8 cellular contexts compared by ENCODE assay signal in the genomic region with DNA sequence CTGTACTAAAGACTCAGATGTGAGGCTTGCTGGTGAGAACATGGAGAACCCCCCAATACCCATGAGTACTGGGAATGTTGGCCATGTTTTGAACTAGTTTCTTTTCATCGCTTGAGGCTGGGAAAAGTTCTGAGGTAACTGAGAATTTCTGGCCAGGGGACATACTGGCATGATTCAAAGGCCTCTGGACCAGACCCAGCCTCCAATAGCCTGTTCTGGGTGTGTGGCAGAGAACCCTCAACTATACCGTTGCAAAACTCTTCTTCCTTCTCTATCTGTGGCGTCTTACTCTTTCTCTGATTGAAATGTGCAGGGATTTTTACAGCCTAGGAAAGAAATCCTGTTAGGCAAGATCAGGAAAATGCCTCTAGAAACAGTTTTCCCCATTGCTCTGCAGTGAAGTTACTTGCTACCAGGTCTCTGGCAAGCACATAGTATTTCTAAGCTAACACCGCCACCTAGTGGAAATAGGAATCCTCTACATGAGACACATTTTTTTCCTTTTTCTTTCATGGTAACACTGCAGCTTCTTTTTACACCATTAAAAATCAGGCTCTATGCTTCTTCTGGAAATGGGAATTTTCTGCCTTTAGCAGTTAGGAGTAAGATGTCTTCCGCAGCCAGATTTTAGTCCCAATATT.
DNase-seq lines count a peak whose midpoint lies in the region; ATAC-seq and TF ChIP-seq lines count a peak whose summit lies in the region.

No MANE protein-coding gene starts in this region.

- H3K4me3 Mint-ChIP-seq in Caco-2 (ENCODE audit: unreplicated experiment): no peak overlapping the region

- no peaks in the 10 kb centered on the region for H3K4me1 Mint-ChIP-seq in Caco-2 (ENCODE audit: low read depth, unreplicated experiment)

- 37 to 75% methylated on average over 2 to 5 of the region's 5 CpGs for WGBS in transverse colon (ENCODE audit: low coverage in 1 of 2), 2 donors

- no peak for TF ChIP-seq POLR2A in transverse colon (IDR thresholded peaks at IDR 0.05)

- H3K4me3 ChIP-seq in Caco-2 (ENCODE audit: low read depth, low read length) (no peak overlapping the region), NT2/D1 (ENCODE audit: insufficient read length, low read depth) (no peak overlapping the region), transverse colon (no peak overlapping the region)

- no TSS peak for BruUV-seq in Caco-2 (replicated peaks; lab: Mats Ljungman, UMichigan)

- TF ChIP-seq CTCF in Caco-2 (IDR thresholded peaks at IDR 0.05; ENCODE audit: insufficient read depth in 1 of 2, low read depth in 1 of 2, low read length in 1 of 2, severe bottlenecking in 1 of 2, unreplicated experiment in 1 of 2): peak; percentile 39 to 50
- TF ChIP-seq CTCF in transverse colon (IDR thresholded peaks at IDR 0.05): peak; percentile 50 to 76 (median 52)

- H3K36me3 ChIP-seq in Caco-2 (ENCODE audit: control insufficient read depth, insufficient read depth, low read length): no peaks in the 10 kb centered on the region
- H3K36me3 ChIP-seq in NT2/D1 (ENCODE audit: insufficient read depth, insufficient read length, low read length): no peaks in the 10 kb centered on the region
- no peaks in the 10 kb centered on the region for H3K36me3 ChIP-seq in transverse colon

- H3K9me3 ChIP-seq in Caco-2: no peaks in the 10 kb centered on the region
- H3K9me3 ChIP-seq in NT2/D1 (ENCODE audit: insufficient read depth, low read length): peaks cover 5% of the 10 kb centered on the region
- H3K9me3 ChIP-seq in transverse colon: no peaks in the 10 kb centered on the region

- H3K27me3 ChIP-seq in Caco-2 (replicated peaks; ENCODE audit: control insufficient read depth, insufficient read depth, low read length) (no peaks in the 10 kb centered on the region), NT2/D1 (ENCODE audit: insufficient read depth, insufficient read length) (no peaks in the 10 kb centered on the region), transverse colon (no peaks in the 10 kb centered on the region)

- intact Hi-C loops in Caco-2 (cut with micrococcal nuclease; ENCODE audit: unreplicated experiment): loop anchor here (1.0 to 10.0 kb wide), 4 partner anchors 48 to 871 kb away; no protein-coding TSS in a partner anchor
- intact Hi-C loops in transverse colon (cut with DNase I; ENCODE audit: low total_unique reads): loop anchor here (5.0 kb wide), 1 partner anchor 276 kb away; no protein-coding TSS in a partner anchor

- peaks cover 5% of the 10 kb centered on the region for H3K36me3 Mint-ChIP-seq in Caco-2 (ENCODE audit: insufficient read depth, unreplicated experiment)

- H3K27ac Mint-ChIP-seq in Caco-2 (ENCODE audit: unreplicated experiment): no peak overlapping the region

- ATAC-seq in GM18909 (IDR thresholded peaks at IDR 0.05; ENCODE audit: poor library complexity, unreplicated experiment) (peak; percentile 86), GM21390 (IDR thresholded peaks at IDR 0.05; ENCODE audit: unreplicated experiment) (no peak)

- no peaks in the 10 kb centered on the region for H3K4me1 ChIP-seq in Caco-2
- H3K4me1 ChIP-seq in NT2/D1 (ENCODE audit: insufficient read depth, insufficient read length): no peaks in the 10 kb centered on the region
- H3K4me1 ChIP-seq in transverse colon: no peaks in the 10 kb centered on the region

- no peaks in the 10 kb centered on the region for H3K9me3 Mint-ChIP-seq in Caco-2 (ENCODE audit: unreplicated experiment)

- no peaks in the 10 kb centered on the region for H3K27me3 Mint-ChIP-seq in Caco-2 (ENCODE audit: insufficient read depth, unreplicated experiment)

- no peak overlapping the region for H3K27ac ChIP-seq in transverse colon

- DNase-seq in Caco-2 (peak in 1 of 2 experiments; percentile 44), HuH-7 (ENCODE audit: low spot score) (peak; percentile 66), NT2/D1 (ENCODE audit: low read depth, low spot score) (peak; percentile 47), cerebellum (ENCODE audit: low spot score) (peak; percentile 41), left kidney (ENCODE audit: low read depth, low spot score) (peak; percentile 71), transverse colon (no peak)

- in situ Hi-C loops in transverse colon (cut with MboI; ENCODE audit: low pct_ligation_motif_present in 1 of 4, low pct_unique_long_range_greater_than_20kb in 1 of 4, low sequenced_read_pairs in 3 of 4): loop anchor here (10.0 to 25.0 kb wide), 3 partner anchors 204 to 278 kb away; partner anchors contain the start of gene XIST (in 4 of the 4)

- CTCF ChIA-PET in Caco-2 (lab: Charles Lee): no interaction called here

- no peak for TF ChIP-seq EP300 in transverse colon (IDR thresholded peaks at IDR 0.05; ENCODE audit: low read depth)

- H3K9ac ChIP-seq in NT2/D1 (ENCODE audit: insufficient read length, low read depth): no peak overlapping the region

- POLR2A ChIA-PET in Caco-2 (lab: Charles Lee): no interaction called here
